Comparison of ENCODE assay signal across 8 cellular contexts in the genomic region with DNA sequence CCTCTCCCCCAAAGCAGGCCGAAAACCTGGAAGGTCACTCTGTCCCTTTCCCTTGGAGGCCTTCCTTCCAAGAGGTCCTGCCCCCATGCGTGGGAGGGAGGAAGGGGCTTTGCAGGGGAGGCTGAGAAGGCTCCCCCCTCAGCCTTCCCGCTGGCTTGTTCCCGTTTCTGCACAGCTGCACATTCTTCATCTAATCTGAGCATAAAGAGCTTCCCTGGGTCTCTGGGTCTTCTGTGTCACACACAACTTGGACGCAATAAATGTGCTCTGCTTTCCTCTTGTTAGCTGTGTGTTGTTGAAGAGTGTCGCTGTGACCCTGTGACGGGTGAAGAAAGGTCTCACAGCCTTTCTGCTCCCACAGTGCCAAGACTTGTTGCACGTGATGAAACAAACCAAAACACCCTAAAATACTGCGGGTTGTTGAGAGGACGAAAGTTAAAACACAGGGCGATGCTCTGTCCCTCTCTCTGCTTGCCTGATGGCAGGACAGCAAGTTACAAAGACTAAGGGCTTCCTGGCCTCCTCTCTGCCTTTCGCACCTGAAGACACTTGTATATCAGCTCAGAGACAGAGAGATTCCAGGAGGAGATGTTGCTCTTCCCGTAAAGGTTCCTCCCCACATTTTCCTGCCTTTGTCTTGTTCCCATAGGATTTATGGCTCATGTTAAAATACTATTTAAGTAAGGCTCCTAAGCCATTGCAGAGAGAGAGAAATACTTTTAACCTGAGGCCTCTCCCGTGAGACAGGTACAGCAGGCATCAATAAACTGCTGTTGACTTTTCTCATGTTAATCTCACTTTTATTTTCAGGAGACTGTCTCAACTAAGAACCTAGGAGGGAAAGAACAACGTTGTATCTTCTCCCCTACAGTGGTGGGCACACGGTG. TPM values are rescaled to one million over a fixed set of nuclear protein-coding genes. Genes with fewer than 3 reads are reported as not detected.
DNase-seq lines count a peak whose midpoint lies in the region; ATAC-seq and TF ChIP-seq lines count a peak whose summit lies in the region.
"Had no signal": no experiment of that assay in that cellular context is flagged by ENCODE, and none has a peak within 500 bp of the region (broad histone marks: within the 10 kb centered on the region; RNA-seq: fewer than 3 reads in every experiment).

No MANE protein-coding gene starts in this region.

- H3K36me3 ChIP-seq in OCI-LY1 (ENCODE audit: insufficient read depth, low read length) (peaks cover 5% of the 10 kb centered on the region; the same call in 1 of the 2 replicates), mesodermal cell (ENCODE audit: control insufficient read depth, insufficient read depth, low read length) (no peaks in the 10 kb centered on the region), thoracic aorta (no peaks in the 10 kb centered on the region)

- H3K27ac ChIP-seq in OCI-LY1 (ENCODE audit: low read depth, low read length, poor library complexity, severe bottlenecking) (peak overlapping the region; percentile 30), mesodermal cell (ENCODE audit: low read depth, low read length, severe bottlenecking) (peak overlapping the region; percentile 73), thoracic aorta (peak overlapping the region; percentile 10 to 51)

- peaks cover 33% of the 10 kb centered on the region for H3K4me1 ChIP-seq in OCI-LY1 (ENCODE audit: insufficient read depth, low read length, severe bottlenecking)
- H3K4me1 ChIP-seq in mesodermal cell (ENCODE audit: control insufficient read depth, insufficient read depth, low read length, poor library complexity, severe bottlenecking) = peaks cover 11% of the 10 kb centered on the region
- peaks cover 0 to 10% of the 10 kb centered on the region in 2 donors for H3K4me1 ChIP-seq in thoracic aorta (ENCODE audit: control insufficient read depth in 1 of 2, low read depth in 2 of 2)

- no peaks in the 10 kb centered on the region for H3K9me2 ChIP-seq in OCI-LY1 (ENCODE audit: low read depth, low read length)

- H4K20me1 ChIP-seq in OCI-LY1 (ENCODE audit: insufficient read depth, low read length) = no peaks in the 10 kb centered on the region

- DNase-seq in dermis blood vessel endothelial cell (peak; percentile 32), thoracic aorta (ENCODE audit: low spot score) (no peak), NCI-H524 (lab: John Stamatoyannopoulos, UW) (no peak)
- DNase-seq: amniotic stem cell had no signal

- no peaks in the 10 kb centered on the region for H3K79me2 ChIP-seq in OCI-LY1 (ENCODE audit: insufficient read depth, low read length)

- peaks cover 3% of the 10 kb centered on the region; the same call in 1 of the 2 replicates for H3K27me3 ChIP-seq in OCI-LY1 (ENCODE audit: insufficient read depth, low read length)
- H3K27me3 ChIP-seq in thoracic aorta (replicated peaks; ENCODE audit: insufficient read depth) = no peaks in the 10 kb centered on the region

- no peak overlapping the region for H3K4me2 ChIP-seq in OCI-LY1 (ENCODE audit: low read length)

- 62 to 82% methylated on average over 5 to 7 of the region's 16 CpGs for WGBS in mesodermal cell (ENCODE audit: insufficient coverage in 2 of 2), 2 experiments

- no peaks in the 10 kb centered on the region for H3F3A ChIP-seq in OCI-LY1 (ENCODE audit: insufficient read depth, low read length)

- no peak for TF ChIP-seq CTCF in OCI-LY1 (IDR thresholded peaks at IDR 0.05; ENCODE audit: low read length)
- TF ChIP-seq CTCF in thoracic aorta (IDR thresholded peaks at IDR 0.05) = no peak

- H3K4me3 ChIP-seq in OCI-LY1 (ENCODE audit: low read depth, low read length, poor library complexity, severe bottlenecking) = no peak overlapping the region
- no peak overlapping the region for H3K4me3 ChIP-seq in mesodermal cell (ENCODE audit: extremely low read depth, insufficient read depth, low read length, poor library complexity, severe bottlenecking)
- H3K4me3 ChIP-seq in thoracic aorta = no peak overlapping the region

- no peak overlapping the region for H3K9ac ChIP-seq in OCI-LY1 (ENCODE audit: low read length)

- ATAC-seq in thoracic aorta (ENCODE audit: insufficient number of reproducible peaks, low FRiP score, low read depth) = no peak
- no peak for ATAC-seq in HG03045 (IDR thresholded peaks at IDR 0.05; ENCODE audit: unreplicated experiment)
- no peak for ATAC-seq in HG02970 (IDR thresholded peaks at IDR 0.05; ENCODE audit: low FRiP score, unreplicated experiment)

- no peak overlapping the region for H2AFZ ChIP-seq in OCI-LY1 (ENCODE audit: low read length)

- peaks cover 8% of the 10 kb centered on the region; the same call in 1 of the 2 replicates for H3K9me3 ChIP-seq in OCI-LY1 (ENCODE audit: low read length)
- peaks cover 10% of the 10 kb centered on the region for H3K9me3 ChIP-seq in mesodermal cell (ENCODE audit: control insufficient read depth, low read length)
- H3K9me3 ChIP-seq in thoracic aorta = no peaks in the 10 kb centered on the region

RNA-seq across cellular contexts. Expression of a gene that starts 15.4 kb away (rescaled TPM):
- total RNA-seq in dermis blood vessel endothelial cell (41.4 and 80.2 TPM in 2 replicates), thoracic aorta (100 to 1,000 TPM; 275 to 514 TPM)
- 311 TPM for polyA plus RNA-seq in mesodermal cell (2013, experiment 1 of 2)
- polyA plus RNA-seq in mesodermal cell (2013, experiment 2 of 2) = 240 TPM

RNA-seq across cellular contexts. Expression of a gene that starts 22.2 kb away (rescaled TPM):
- 0.37 and 3.4 TPM in 2 replicates for total RNA-seq in dermis blood vessel endothelial cell
- polyA plus RNA-seq in mesodermal cell (2013, experiment 1 of 2) = 94.2 TPM
- polyA plus RNA-seq in mesodermal cell (2013, experiment 2 of 2) = 72.8 TPM
- 100 to 1,000 TPM; 182 to 220 TPM for total RNA-seq in thoracic aorta

RNA-seq across cellular contexts. Expression of a gene that starts 28.4 kb away (rescaled TPM):
- total RNA-seq in dermis blood vessel endothelial cell = 69.8 and 135 TPM in 2 replicates
- polyA plus RNA-seq in mesodermal cell (2013, experiment 1 of 2) = 207 TPM
- polyA plus RNA-seq in mesodermal cell (2013, experiment 2 of 2) = 159 TPM
- total RNA-seq in thoracic aorta = 100 to 1,000 TPM; 275 to 477 TPM

RNA-seq across cellular contexts. Expression of a gene that starts 33.3 kb away (rescaled TPM):
- total RNA-seq in dermis blood vessel endothelial cell (0.42 and 5.6 TPM in 2 replicates), thoracic aorta (1 to 10 TPM in 1 of 2 donors, under 1 TPM in 1; 0.78 to 3.7 TPM)
- 56.7 TPM for polyA plus RNA-seq in mesodermal cell (2013, experiment 1 of 2)
- polyA plus RNA-seq in mesodermal cell (2013, experiment 2 of 2) = 55.2 TPM

RNA-seq across cellular contexts. Expression of a gene that starts 36.7 kb away (rescaled TPM):
- total RNA-seq in dermis blood vessel endothelial cell (not detected in 2 replicates), thoracic aorta (not detected)
- polyA plus RNA-seq in mesodermal cell (2013, experiment 1 of 2) = not detected
- not detected for polyA plus RNA-seq in mesodermal cell (2013, experiment 2 of 2)

Comparison
In these comparisons a context has a peak if more than half of its experiments do, and no peak if none do; other contexts are left out.
1. RNA of a gene that starts 22.2 kb away (total RNA-seq): 182 to 220 TPM in thoracic aorta; 0.37 to 3.4 TPM in dermis blood vessel endothelial cell; every median in the first group is over 10 times any median in the second.
2. Peak in every context shown above with its lines, with median percentiles within 50 percentile points of each other: H3K27ac ChIP-seq.